ENCODE assay signal across 14 cellular contexts in genomic region chr18:74899554-74899953, GRCh38.
DNase-seq lines count a peak whose midpoint lies in the region; ATAC-seq and TF ChIP-seq lines count a peak whose summit lies in the region.
"Had no signal": no experiment of that assay in that cellular context is flagged by ENCODE, and none has a peak within 500 bp of the region (broad histone marks: within the 10 kb centered on the region; RNA-seq: fewer than 3 reads in every experiment).

No MANE protein-coding gene starts in this region.

- no peak overlapping the region for H3K9ac ChIP-seq in Karpas-422 (ENCODE audit: low read length)

- WGBS in right cardiac atrium = 76% methylated on average over 5 of the region's 5 CpGs

- H3K27me3 Mint-ChIP-seq in CD8-positive, alpha-beta T cell (ENCODE audit: low read depth) = no peaks in the 10 kb centered on the region
- H3K27me3 Mint-ChIP-seq: CD4-positive, alpha-beta memory T cell had no signal

- ATAC-seq in CD8-positive, alpha-beta T cell = no peak
- ATAC-seq in right cardiac atrium (peak in 1 of 2 donors; percentile 28), HG03139 (IDR thresholded peaks at IDR 0.05; ENCODE audit: unreplicated experiment) (no peak)

- H3K36me3 ChIP-seq in CD8-positive, alpha-beta T cell (ENCODE audit: insufficient read depth, low read length) = peaks cover 3% of the 10 kb centered on the region
- H3K36me3 ChIP-seq in Karpas-422 (ENCODE audit: insufficient read depth, low read length) = no peaks in the 10 kb centered on the region
- H3K36me3 ChIP-seq: SJSA1 had no signal

- H3K9me3 Mint-ChIP-seq in CD8-positive, alpha-beta T cell = no peaks in the 10 kb centered on the region
- H3K9me3 Mint-ChIP-seq: CD4-positive, alpha-beta memory T cell had no signal

- H3K27me3 ChIP-seq in CD8-positive, alpha-beta T cell (ENCODE audit: insufficient read depth, low read length) = no peaks in the 10 kb centered on the region
- H3K27me3 ChIP-seq in Karpas-422 (ENCODE audit: low read length) (no peaks in the 10 kb centered on the region), right cardiac atrium (ENCODE audit: control insufficient read depth, insufficient read depth) (no peaks in the 10 kb centered on the region)
- H3K27me3 ChIP-seq: SJSA1, testis had no signal

- H3K4me1 Mint-ChIP-seq in CD8-positive, alpha-beta T cell (ENCODE audit: low read depth) = peaks cover 7% of the 10 kb centered on the region

- H3K9me3 ChIP-seq in CD8-positive, alpha-beta T cell (ENCODE audit: low read length) = no peaks in the 10 kb centered on the region
- H3K9me3 ChIP-seq in Karpas-422 (ENCODE audit: low read length) (no peaks in the 10 kb centered on the region), right cardiac atrium (ENCODE audit: control insufficient read depth, low read length) (no peaks in the 10 kb centered on the region)
- H3K9me3 ChIP-seq: SJSA1, testis had no signal

- H3K4me3 Mint-ChIP-seq in CD8-positive, alpha-beta T cell = no peak overlapping the region
- H3K4me3 Mint-ChIP-seq: CD4-positive, alpha-beta memory T cell had no signal

- no peak for TF ChIP-seq CTCF in CD8-positive, alpha-beta T cell (IDR thresholded peaks at IDR 0.05)

- CTCF ChIA-PET in CD8-positive, alpha-beta T cell (lab: Charles Lee) = no interaction called here

- no peak for DNase-seq in CD8-positive, alpha-beta T cell
- DNase-seq in Karpas-422 = peak; percentile 45
- peak; percentile 73 for DNase-seq in NCI-H748 treated with DMSO at 0.1 percent for 48 hours (lab: John Stamatoyannopoulos, UW)
- DNase-seq in right cardiac atrium = peak; percentile 38 to 69 (median 66)
- DNase-seq in NOMO-1 (lab: John Stamatoyannopoulos, UW; ENCODE audit: unreplicated experiment in 2 of 2) = no peak
- DNase-seq in islet precursor cell = no peak
- DNase-seq in NCI-H446 (lab: John Stamatoyannopoulos, UW) = no peak
- DNase-seq: activated effector memory CD4-positive, alpha-beta T cell treated with Interleukin-2 at 50 U/mL for 16 hours; CD4-positive, alpha-beta memory T cell; cortex of kidney; testis had no signal

- H4K20me1 ChIP-seq in Karpas-422 (ENCODE audit: insufficient read depth, low read depth, low read length) = no peaks in the 10 kb centered on the region

- no peak overlapping the region for H3K4me2 ChIP-seq in Karpas-422 (ENCODE audit: low read depth, low read length, poor library complexity, severe bottlenecking)

- no peaks in the 10 kb centered on the region for H3K79me2 ChIP-seq in Karpas-422 (ENCODE audit: low read length)

- H2AFZ ChIP-seq in Karpas-422 (ENCODE audit: low read length) = no peak overlapping the region

- peaks cover 26% of the 10 kb centered on the region for H3K36me3 Mint-ChIP-seq in CD8-positive, alpha-beta T cell

- H3K27ac ChIP-seq in CD8-positive, alpha-beta T cell (ENCODE audit: low read depth, low read length) = no peak overlapping the region
- H3K27ac ChIP-seq in Karpas-422 (ENCODE audit: low read length) (no peak overlapping the region), right cardiac atrium (ENCODE audit: low read length) (no peak overlapping the region)
- H3K27ac ChIP-seq: testis had no signal

- no peaks in the 10 kb centered on the region for H3K9me2 ChIP-seq in Karpas-422 (replicated peaks; ENCODE audit: insufficient read depth, low read length)

- H3K27ac Mint-ChIP-seq in CD8-positive, alpha-beta T cell = peak overlapping the region; percentile 69
- H3K27ac Mint-ChIP-seq: progenitor cell of endocrine pancreas had no signal

- intact Hi-C loops in CD8-positive, alpha-beta T cell (cut with DNase I, micrococcal nuclease) = loop anchor here (5.0 to 10.0 kb wide), 4 partner anchors 275 to 1448 kb away; no protein-coding TSS in a partner anchor
- intact Hi-C loops in right cardiac atrium (cut with DNase I) = no loop called here

- no peaks in the 10 kb centered on the region for H3K4me1 ChIP-seq in CD8-positive, alpha-beta T cell (ENCODE audit: insufficient read depth, low read length)
- H3K4me1 ChIP-seq in Karpas-422 (ENCODE audit: low read length) (peaks cover 21% of the 10 kb centered on the region), right cardiac atrium (ENCODE audit: control insufficient read depth, insufficient read depth, low read length) (no peaks in the 10 kb centered on the region)

- H3K4me3 ChIP-seq in CD8-positive, alpha-beta T cell (ENCODE audit: low read depth, low read length) = no peak overlapping the region
- H3K4me3 ChIP-seq in Karpas-422 (ENCODE audit: low read length) (no peak overlapping the region), right cardiac atrium (ENCODE audit: low read length) (no peak overlapping the region)
- H3K4me3 ChIP-seq: SJSA1, testis had no signal

- POLR2A ChIA-PET in CD8-positive, alpha-beta T cell (lab: Charles Lee) = no interaction called here

Comparison
In these comparisons a context has a peak if more than half of its experiments do, and no peak if none do; other contexts are left out.
1. DNase-seq: peak in Karpas-422 (single experiment), NCI-H748 treated with DMSO at 0.1 percent for 48 hours (single experiment) and right cardiac atrium (3 of 3); none in CD8-positive, alpha-beta T cell (0 of 7), NOMO-1 (0 of 2), islet precursor cell (single experiment) and NCI-H446 (0 of 2).
2. intact Hi-C loops: an anchor here in CD8-positive, alpha-beta T cell (5.0 to 10.0 kb wide); none called in right cardiac atrium.